In genomic region chr5:39608024-39608423, GRCh38 we compare ENCODE assay signal across 20 cellular contexts.
DNase-seq lines count a peak whose midpoint lies in the region; ATAC-seq, FAIRE-seq and TF ChIP-seq lines count a peak whose summit lies in the region.
"Had no signal": no experiment of that assay in that cellular context is flagged by ENCODE, and none has a peak within 500 bp of the region (broad histone marks: within the 10 kb centered on the region; RNA-seq: fewer than 3 reads in every experiment).

No MANE protein-coding gene starts in this region.

- no peak overlapping the region for H3K27ac Mint-ChIP-seq in effector memory CD8-positive, alpha-beta T cell
- H3K27ac Mint-ChIP-seq in CD4-positive, alpha-beta memory T cell, result no peak overlapping the region
- H3K27ac Mint-ChIP-seq: activated naive CD8-positive, alpha-beta T cell had no signal

- H3K4me1 ChIP-seq in A549, result peaks cover 20% of the 10 kb centered on the region
- H3K4me1 ChIP-seq in CD4-positive, alpha-beta memory T cell (ENCODE audit: insufficient read depth, low read length), result no peaks in the 10 kb centered on the region
- no peaks in the 10 kb centered on the region for H3K4me1 ChIP-seq in upper lobe of right lung
- H3K4me1 ChIP-seq: vagina had no signal

- FAIRE-seq in A549 (lab: Jason Lieb, UNC) (no peak), endometrium (lab: Jason Lieb, UNC) (peak; percentile 26)

- H3K36me3 ChIP-seq in CD4-positive, alpha-beta memory T cell (ENCODE audit: insufficient read depth, low read length), result no peaks in the 10 kb centered on the region
- H3K36me3 ChIP-seq in upper lobe of right lung, result no peaks in the 10 kb centered on the region
- H3K36me3 ChIP-seq: cardiac muscle cell, vagina had no signal

- no peaks in the 10 kb centered on the region for H3K27me3 ChIP-seq in CD4-positive, alpha-beta memory T cell (ENCODE audit: insufficient read depth, low read length)
- H3K27me3 ChIP-seq in upper lobe of right lung, result no peaks in the 10 kb centered on the region
- H3K27me3 ChIP-seq: cardiac muscle cell, vagina had no signal

- TF ChIP-seq EP300 in A549 (IDR thresholded peaks at IDR 0.05), result no peak

- DNase-seq in A549 (ENCODE audit: low read depth in 1 of 2, low spot score in 1 of 2) (no peak), upper lobe of right lung (no peak)
- DNase-seq in effector memory CD8-positive, alpha-beta T cell, result no peak
- no peak for DNase-seq in CD4-positive, alpha-beta memory T cell
- DNase-seq: activated CD4-positive, alpha-beta T cell treated with anti-CD3 and anti-CD28 coated beads for 4 hours; activated T-cell treated with anti-CD3 and anti-CD28 coated beads for 4 hours; effector memory CD4-positive, alpha-beta T cell; foreskin fibroblast; KBM-7; NCI-H1694 treated with DMSO at 0.1 percent for 48 hours; NCI-H748 treated with DMSO at 0.1 percent for 48 hours; stimulated activated naive CD4-positive, alpha-beta T cell treated with Interleukin-2 at 50 U/mL for 16 hours had no signal

- H3K4me1 Mint-ChIP-seq in effector memory CD8-positive, alpha-beta T cell (ENCODE audit: low read depth in 2 of 2), result no peaks in the 10 kb centered on the region
- no peaks in the 10 kb centered on the region for H3K4me1 Mint-ChIP-seq in CD4-positive, alpha-beta memory T cell

- H3K36me3 Mint-ChIP-seq in effector memory CD8-positive, alpha-beta T cell (ENCODE audit: insufficient read depth), result no peaks in the 10 kb centered on the region
- H3K36me3 Mint-ChIP-seq in CD4-positive, alpha-beta memory T cell, result no peaks in the 10 kb centered on the region
- H3K36me3 Mint-ChIP-seq: activated naive CD8-positive, alpha-beta T cell had no signal

- intact Hi-C loops in CD4-positive, alpha-beta memory T cell (cut with micrococcal nuclease), result no loop called here
- intact Hi-C loops in upper lobe of right lung (cut with DNase I), result no loop called here

- H3K4me3 Mint-ChIP-seq in effector memory CD8-positive, alpha-beta T cell, result no peak overlapping the region
- H3K4me3 Mint-ChIP-seq in CD4-positive, alpha-beta memory T cell, result no peak overlapping the region
- H3K4me3 Mint-ChIP-seq: activated naive CD8-positive, alpha-beta T cell had no signal

- H3K4me3 ChIP-seq in A549, result no peak overlapping the region
- H3K4me3 ChIP-seq in CD4-positive, alpha-beta memory T cell (ENCODE audit: low read length in 2 of 2), result no peak overlapping the region
- no peak overlapping the region for H3K4me3 ChIP-seq in upper lobe of right lung
- H3K4me3 ChIP-seq: cardiac muscle cell, skin epidermis, vagina had no signal

- H3K27ac ChIP-seq in A549, result no peak overlapping the region
- H3K27ac ChIP-seq in CD4-positive, alpha-beta memory T cell (ENCODE audit: low read depth, low read length), result no peak overlapping the region
- no peak overlapping the region for H3K27ac ChIP-seq in upper lobe of right lung
- H3K27ac ChIP-seq: cardiac muscle cell, skin epidermis, vagina had no signal

- TF ChIP-seq CTCF in A549 (IDR thresholded peaks at IDR 0.05) (no peak), upper lobe of right lung (IDR thresholded peaks at IDR 0.05) (no peak)

- H3K9me3 ChIP-seq in A549 (no peaks in the 10 kb centered on the region; the same call in 2 of the 3 replicates), upper lobe of right lung (no peaks in the 10 kb centered on the region)
- no peaks in the 10 kb centered on the region for H3K9me3 ChIP-seq in CD4-positive, alpha-beta memory T cell (ENCODE audit: control insufficient read depth in 1 of 2, low read length in 2 of 2)
- H3K9me3 ChIP-seq: vagina had no signal

- peaks cover 18 to 35% of the 10 kb centered on the region in 2 donors for H3K27me3 Mint-ChIP-seq in effector memory CD8-positive, alpha-beta T cell
- H3K27me3 Mint-ChIP-seq in CD4-positive, alpha-beta memory T cell, result peaks cover under 1 to 9% of the 10 kb centered on the region in 2 donors

- TF ChIP-seq RAD21 in A549 (conservative IDR thresholded peaks at IDR 0.05 in 1 of 2, IDR thresholded peaks at IDR 0.05 in 1 of 2), result no peak

- CTCF ChIA-PET in A549 (lab: Yijun Ruan, JAX), result interaction anchor here (0.6 to 1.8 kb wide), 4 partner anchors 9 to 1128 kb away, joined by 3 to 6 read pairs (median 3); no protein-coding TSS in a partner anchor
- CTCF ChIA-PET in CD4-positive, alpha-beta memory T cell (lab: Charles Lee; ENCODE audit: partially characterized antibody), result no interaction called here

- ATAC-seq in A549 (no peak), GM18867 (IDR thresholded peaks at IDR 0.05; ENCODE audit: unreplicated experiment) (peak; percentile 64), HG03066 (IDR thresholded peaks at IDR 0.05; ENCODE audit: low read depth, unreplicated experiment) (peak; percentile 46), HG02870 (IDR thresholded peaks at IDR 0.05; ENCODE audit: unreplicated experiment) (no peak), upper lobe of right lung (no peak)
- ATAC-seq in effector memory CD8-positive, alpha-beta T cell (replicated peaks), result no peak

- POLR2A ChIA-PET in A549 (lab: Yijun Ruan, JAX), result no interaction called here
- POLR2A ChIA-PET in CD4-positive, alpha-beta memory T cell (lab: Charles Lee; ENCODE audit: partially characterized antibody), result no interaction called here

- H3K9me3 Mint-ChIP-seq in effector memory CD8-positive, alpha-beta T cell, result no peaks in the 10 kb centered on the region
- H3K9me3 Mint-ChIP-seq in CD4-positive, alpha-beta memory T cell, result peaks cover 0 to 1% (median 0%) of the 10 kb centered on the region in 8 donors

- H3K4me2 ChIP-seq in A549, result no peak overlapping the region

- 85% methylated on average over 5 of the region's 5 CpGs for WGBS in A549 (ENCODE audit: missing lambda C conversion rate)

- TF ChIP-seq POLR2A in A549 (IDR thresholded peaks at IDR 0.05; ENCODE audit: low read length), result no peak

TF ChIP-seq in A549, 52 proteins besides CTCF, POLR2A, EP300 and RAD21:
- TF ChIP-seq SMC3 (IDR thresholded peaks at IDR 0.05) (no peak), CEBPB (IDR thresholded peaks at IDR 0.05) (peak; percentile 57 to 78; a peak in 3 of 4 replicates)

Comparison
In these comparisons a context has a peak if more than half of its experiments do, and no peak if none do; other contexts are left out.
1. ATAC-seq: peak in GM18867 (single experiment) and HG03066 (single experiment); none in A549 (0 of 2), HG02870 (single experiment), effector memory CD8-positive, alpha-beta T cell (single experiment) and upper lobe of right lung (single experiment).